25 cellular contexts compared by ENCODE assay signal in the genomic region with DNA sequence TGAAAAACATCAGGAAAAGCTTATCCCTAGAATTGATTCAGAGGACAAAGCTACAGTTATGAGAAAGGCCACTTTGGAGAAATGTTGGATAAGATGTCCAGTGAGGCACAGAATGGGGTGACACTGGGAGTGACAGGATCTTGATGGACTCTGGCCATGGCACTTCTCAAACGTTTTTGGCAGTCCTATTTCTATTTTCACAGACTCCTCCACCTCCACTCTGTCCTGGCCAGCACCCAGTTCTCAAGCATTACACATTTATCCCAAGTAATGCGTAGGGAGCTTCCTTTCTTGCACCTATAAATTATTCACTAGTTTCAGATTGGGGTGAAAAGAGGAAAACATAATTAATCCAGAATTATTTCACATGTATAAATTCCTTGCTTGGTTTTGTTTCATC.
DNase-seq lines count a peak whose midpoint lies in the region; ATAC-seq lines count a peak whose summit lies in the region.
"Had no signal": no experiment of that assay in that cellular context is flagged by ENCODE, and none has a peak within 500 bp of the region (broad histone marks: within the 10 kb centered on the region; RNA-seq: fewer than 3 reads in every experiment).

No MANE protein-coding gene starts in this region.

- DNase-seq in occipital lobe (lab: John Stamatoyannopoulos, UW) (peak; percentile 19), superior temporal gyrus (ENCODE audit: extremely low spot score) (peak; percentile 50), DMS114 treated with DMSO at 0.1 percent for 48 hours (lab: John Stamatoyannopoulos, UW; ENCODE audit: unreplicated experiment) (no peak)
- DNase-seq: 8988T; ACHN; AML-193; BE2C; C1 segment of cervical spinal cord; Caco-2; Calu3; CD4-positive, alpha-beta memory T cell; CD4-positive, alpha-beta T cell; CD4-positive, CD25-positive, alpha-beta regulatory T cell; CD8-positive, alpha-beta memory T cell; CD8-positive, alpha-beta T cell; COR-L47; DMS 273 treated with DMSO at 0.1 percent for 48 hours; DMS153; DMS53; DMS79; DMS79 treated with DMSO at 0.1 percent for 48 hours; DND-41; EL had no signal

- no peak for ATAC-seq in GM19452 (IDR thresholded peaks at IDR 0.05; ENCODE audit: unreplicated experiment)
- ATAC-seq: A549; CD8-positive, alpha-beta T cell had no signal
